Comparison of ENCODE assay signal across 17 cellular contexts in genomic region chr6:88566746-88567534, GRCh38.
A peak's percentile ranks its signal among the peaks of the same experiment; 100 is the strongest.
DNase-seq lines count a peak whose midpoint lies in the region; ATAC-seq and TF ChIP-seq lines count a peak whose summit lies in the region.
"Had no signal": no experiment of that assay in that cellular context is flagged by ENCODE, and none has a peak within 500 bp of the region (broad histone marks: within the 10 kb centered on the region; RNA-seq: fewer than 3 reads in every experiment).

No MANE protein-coding gene starts in this region.

- 60 to 85% methylated on average over 6 to 8 of the region's 8 CpGs for WGBS in esophagus squamous epithelium, 2 donors

- H3K4me1 ChIP-seq in BE2C, result no peaks in the 10 kb centered on the region
- peaks cover 0 to 3% (median 2%) of the 10 kb centered on the region in 3 donors for H3K4me1 ChIP-seq in esophagus squamous epithelium

- no peak overlapping the region for H3K27ac ChIP-seq in esophagus squamous epithelium

- CTCF ChIA-PET in WTC11 (lab: Charles Lee), result interaction anchor here (0.9 kb wide), 1 partner anchor 74 kb away, joined by 3 read pairs; no protein-coding TSS in a partner anchor

- ATAC-seq in GM18868 (IDR thresholded peaks at IDR 0.05; ENCODE audit: unreplicated experiment), result peak; percentile 72
- peak; percentile 68 for ATAC-seq in HG02588 (IDR thresholded peaks at IDR 0.05; ENCODE audit: unreplicated experiment)
- peak; percentile 69 for ATAC-seq in WTC11
- ATAC-seq in left cardiac atrium, result no peak

- H3K4me1 Mint-ChIP-seq in WTC11, result peaks cover 11% of the 10 kb centered on the region

- H3K36me3 ChIP-seq in BE2C (no peaks in the 10 kb centered on the region), esophagus squamous epithelium (no peaks in the 10 kb centered on the region)

- TF ChIP-seq CTCF in BE2C (IDR thresholded peaks at IDR 0.05; ENCODE audit: low read depth, low read length), result no peak
- no peak for TF ChIP-seq CTCF in WTC11 (IDR thresholded peaks at IDR 0.05)
- no peak for TF ChIP-seq CTCF in esophagus squamous epithelium (IDR thresholded peaks at IDR 0.05)

- H3K27me3 ChIP-seq in BE2C (no peaks in the 10 kb centered on the region), esophagus squamous epithelium (no peaks in the 10 kb centered on the region)

- DNase-seq in BE2C (peak; percentile 38), WTC11 (ENCODE audit: low spot score) (no peak), esophagus squamous epithelium (lab: John Stamatoyannopoulos, UW) (no peak), CD1c-positive myeloid dendritic cell (ENCODE audit: extremely low spot score) (no peak), left cardiac atrium (no peak), dermis blood vessel endothelial cell (no peak)
- DNase-seq: activated CD4-positive, alpha-beta T cell treated with anti-CD3 and anti-CD28 coated beads, Interleukin-2, amount 50 U/mL, for 48 hours; activated T-cell treated with anti-CD3 and anti-CD28 coated beads, Interleukin-2, amount 50 U/mL, for 4 hours; CD4-positive, alpha-beta T cell; NCI-H187; NCI-H526 treated with DMSO at 0.1 percent for 48 hours; nucleus accumbens; stimulated activated CD4-positive, alpha-beta T cell treated with anti-CD3 and anti-CD28 coated beads, Interleukin-4, amount 100 ng/mL, for 4 hours; SW 1271; trophoblast cell had no signal

- TF ChIP-seq POLR2A in esophagus squamous epithelium (IDR thresholded peaks at IDR 0.05), result no peak

- H3K36me3 Mint-ChIP-seq in WTC11, result peaks cover 17% of the 10 kb centered on the region

- no peak overlapping the region for H3K4me3 ChIP-seq in BE2C (ENCODE audit: low read depth, low read length)
- H3K4me3 ChIP-seq in esophagus squamous epithelium, result no peak overlapping the region

- peaks cover 30% of the 10 kb centered on the region for H3K9me3 Mint-ChIP-seq in WTC11

- no peak overlapping the region for H3K4me3 Mint-ChIP-seq in WTC11
- H3K4me3 Mint-ChIP-seq: activated T-cell treated with anti-CD3 and anti-CD28 coated beads, Interleukin-2, amount 50 U/mL, for 4 hours; CD4-positive, alpha-beta T cell had no signal

- H3K9me3 ChIP-seq in BE2C, result no peaks in the 10 kb centered on the region
- H3K9me3 ChIP-seq in esophagus squamous epithelium, result no peaks in the 10 kb centered on the region

- intact Hi-C loops in esophagus squamous epithelium (cut with DNase I), result no loop called here
- intact Hi-C loops in left cardiac atrium (cut with DNase I), result no loop called here

- POLR2A ChIA-PET in WTC11 (lab: Charles Lee), result no interaction called here

- H3K27ac Mint-ChIP-seq in WTC11, result no peak overlapping the region
- H3K27ac Mint-ChIP-seq: CD4-positive, alpha-beta T cell had no signal

- no peaks in the 10 kb centered on the region; the same call in 1 of the 2 replicates for H3K27me3 Mint-ChIP-seq in WTC11 (ENCODE audit: low read depth)

TF ChIP-seq in WTC11, 78 proteins besides CTCF, POLR2A, EP300 and RAD21:
- TF ChIP-seq, protein P1, sequence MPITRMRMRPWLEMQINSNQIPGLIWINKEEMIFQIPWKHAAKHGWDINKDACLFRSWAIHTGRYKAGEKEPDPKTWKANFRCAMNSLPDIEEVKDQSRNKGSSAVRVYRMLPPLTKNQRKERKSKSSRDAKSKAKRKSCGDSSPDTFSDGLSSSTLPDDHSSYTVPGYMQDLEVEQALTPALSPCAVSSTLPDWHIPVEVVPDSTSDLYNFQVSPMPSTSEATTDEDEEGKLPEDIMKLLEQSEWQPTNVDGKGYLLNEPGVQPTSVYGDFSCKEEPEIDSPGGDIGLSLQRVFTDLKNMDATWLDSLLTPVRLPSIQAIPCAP (CRISPR knock-in tag; IDR thresholded peaks at IDR 0.05), result no peak
- TF ChIP-seq AR (CRISPR knock-in tag; IDR thresholded peaks at IDR 0.05) (no peak), ZMAT4 (CRISPR knock-in tag; IDR thresholded peaks at IDR 0.05) (no peak), SOX15 (CRISPR knock-in tag; IDR thresholded peaks at IDR 0.05) (no peak)

Comparison
In these comparisons a context has a peak if more than half of its experiments do, and no peak if none do; other contexts are left out.
1. ATAC-seq: peak in GM18868 (single experiment), HG02588 (single experiment) and WTC11 (single experiment); none in left cardiac atrium (0 of 2).